Comparison of ENCODE assay signal across 28 cellular contexts in the genomic region with DNA sequence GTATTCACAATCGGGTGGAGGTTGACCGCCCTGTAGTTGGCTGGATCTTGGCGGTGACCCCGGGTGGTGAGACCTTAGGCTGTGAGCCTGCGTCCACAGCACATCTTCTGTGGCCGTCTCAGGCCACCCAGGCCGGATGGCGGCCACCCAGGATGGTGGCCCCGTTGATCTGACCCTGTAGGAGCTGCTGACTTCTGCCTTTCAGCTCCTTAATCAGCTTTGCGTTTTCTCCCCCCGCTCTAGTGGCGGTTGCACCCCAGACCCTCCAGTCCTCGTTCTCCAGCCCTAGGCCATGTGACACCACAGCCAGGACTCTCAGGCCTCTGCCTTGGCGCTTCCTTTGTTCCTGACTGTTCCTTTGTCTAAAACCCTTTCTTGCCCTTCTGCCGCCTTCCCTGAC.
"Had no signal": no experiment of that assay in that cellular context is flagged by ENCODE, and none has a peak within 500 bp of the region (broad histone marks: within the 10 kb centered on the region; RNA-seq: fewer than 3 reads in every experiment).

No MANE protein-coding gene starts in this region.

- H3K9me3 ChIP-seq: esophagus muscularis mucosa, gastrocnemius medialis had no signal

- H3K9me3 Mint-ChIP-seq: activated CD4-positive, alpha-beta memory T cell treated with anti-CD3 and anti-CD28 coated beads, Interleukin-2, amount 10 ng/mL, durations not matched to agents 7 days and 5 days; activated CD4-positive, alpha-beta T cell treated with anti-CD3 and anti-CD28 coated beads, Interleukin-2, amount 10 ng/mL, durations not matched to agents 7 days and 5 days; activated T-cell treated with anti-CD3 and anti-CD28 coated beads, Interleukin-2, amount 50 U/mL, for 24 hours; activated T-cell treated with anti-CD3 and anti-CD28 coated beads, Interleukin-2, amount 50 U/mL, for 72 hours; central memory CD8-positive, alpha-beta T cell; dendritic cell treated with granulocyte-macrophage colony-stimulating factor and Interleukin-4, amounts not matched to agents 40 ng/mL and 50 ng/mL, for 4 days had no signal

- H3K4me3 ChIP-seq: coronary artery, dorsolateral prefrontal cortex, esophagus muscularis mucosa, gastrocnemius medialis had no signal

- ATAC-seq: activated T-cell treated with anti-CD3 and anti-CD28 coated beads, Interleukin-2, amount 50 U/mL, for 72 hours; foreskin keratinocyte; gastrocnemius medialis had no signal

- H3K4me1 Mint-ChIP-seq: activated CD4-positive, alpha-beta T cell treated with anti-CD3 and anti-CD28 coated beads, Interleukin-2, amount 10 ng/mL, durations not matched to agents 7 days and 5 days; central memory CD8-positive, alpha-beta T cell had no signal

- H3K36me3 ChIP-seq: gastrocnemius medialis had no signal

- H3K4me1 ChIP-seq: foreskin keratinocyte, gastrocnemius medialis had no signal

- H3K36me3 Mint-ChIP-seq: activated naive CD8-positive, alpha-beta T cell had no signal

- H3K27ac ChIP-seq: brain microvascular endothelial cell, coronary artery, dorsolateral prefrontal cortex, esophagus muscularis mucosa, foreskin keratinocyte, gastrocnemius medialis had no signal

- H3K27ac Mint-ChIP-seq: activated CD4-positive, alpha-beta memory T cell treated with anti-CD3 and anti-CD28 coated beads, Interleukin-2, amount 10 ng/mL, durations not matched to agents 7 days and 5 days; activated CD4-positive, alpha-beta T cell treated with anti-CD3 and anti-CD28 coated beads, Interleukin-2, amount 10 ng/mL, durations not matched to agents 7 days and 5 days; activated naive CD8-positive, alpha-beta T cell; activated T-cell treated with anti-CD3 and anti-CD28 coated beads, Interleukin-2, amount 50 U/mL, for 24 hours; activated T-cell treated with anti-CD3 and anti-CD28 coated beads, Interleukin-2, amount 50 U/mL, for 72 hours; dendritic cell treated with granulocyte-macrophage colony-stimulating factor and Interleukin-4, amounts not matched to agents 40 ng/mL and 50 ng/mL, for 4 days had no signal

- H3K4me3 Mint-ChIP-seq: activated CD4-positive, alpha-beta memory T cell treated with anti-CD3 and anti-CD28 coated beads, Interleukin-2, amount 10 ng/mL, durations not matched to agents 7 days and 5 days; activated CD4-positive, alpha-beta T cell treated with anti-CD3 and anti-CD28 coated beads, Interleukin-2, amount 10 ng/mL, durations not matched to agents 7 days and 5 days; activated naive CD8-positive, alpha-beta T cell; activated T-cell treated with anti-CD3 and anti-CD28 coated beads, Interleukin-2, amount 50 U/mL, for 24 hours; activated T-cell treated with anti-CD3 and anti-CD28 coated beads, Interleukin-2, amount 50 U/mL, for 72 hours; central memory CD8-positive, alpha-beta T cell; dendritic cell treated with granulocyte-macrophage colony-stimulating factor and Interleukin-4, amounts not matched to agents 40 ng/mL and 50 ng/mL, for 4 days had no signal

- H3K27me3 ChIP-seq: brain microvascular endothelial cell, dorsolateral prefrontal cortex, esophagus muscularis mucosa, foreskin keratinocyte, gastrocnemius medialis had no signal

- H3K27me3 Mint-ChIP-seq: activated CD4-positive, alpha-beta memory T cell treated with anti-CD3 and anti-CD28 coated beads, Interleukin-2, amount 10 ng/mL, durations not matched to agents 7 days and 5 days; activated CD4-positive, alpha-beta T cell treated with anti-CD3 and anti-CD28 coated beads, Interleukin-2, amount 10 ng/mL, durations not matched to agents 7 days and 5 days; activated naive CD8-positive, alpha-beta T cell; activated T-cell treated with anti-CD3 and anti-CD28 coated beads, Interleukin-2, amount 50 U/mL, for 24 hours; central memory CD8-positive, alpha-beta T cell; dendritic cell treated with granulocyte-macrophage colony-stimulating factor and Interleukin-4, amounts not matched to agents 40 ng/mL and 50 ng/mL, for 4 days had no signal

- DNase-seq: activated CD4-positive, alpha-beta memory T cell treated with anti-CD3 and anti-CD28 coated beads, Interleukin-2, amount 10 ng/mL, durations not matched to agents 7 days and 5 days; activated CD4-positive, alpha-beta T cell treated with anti-CD3 and anti-CD28 coated beads for 4 hours; activated CD4-positive, alpha-beta T cell treated with anti-CD3 and anti-CD28 coated beads, Interleukin-2, amount 10 ng/mL, durations not matched to agents 7 days and 5 days; activated CD4-positive, alpha-beta T cell treated with anti-CD3 and anti-CD28 coated beads, Interleukin-2, amount 50 U/mL, for 4 hours; activated CD4-positive, CD25-positive, alpha-beta regulatory T cell; activated CD4-positive, CD25-positive, alpha-beta regulatory T cell treated with anti-CD3 and anti-CD28 coated beads, Interleukin-2, amount 50 U/mL, for 72 hours; activated CD8-positive, alpha-beta memory T cell treated with anti-CD3 and anti-CD28 coated beads, Interleukin-2, amount 50 U/mL, for 48 hours; activated gamma-delta T cell; activated naive CD4-positive, alpha-beta T cell treated with anti-CD3 and anti-CD28 coated beads, Interleukin-2, amount 50 U/mL, for 16 hours; activated naive CD4-positive, alpha-beta T cell treated with Interleukin-2 at 50 U/mL for 16 hours; activated T-cell treated with anti-CD3 and anti-CD28 coated beads for 4 hours; activated T-cell treated with anti-CD3 and anti-CD28 coated beads, Interleukin-2, amount 50 U/mL, for 24 hours; activated T-cell treated with anti-CD3 and anti-CD28 coated beads, Interleukin-2, amount 50 U/mL, for 72 hours; amniotic stem cell; anterior cingulate cortex; brain microvascular endothelial cell; dorsolateral prefrontal cortex; effector memory CD4-positive, alpha-beta T cell; erythroblast; foreskin keratinocyte; gastrocnemius medialis; glutamatergic neuron; T-helper 2 cell had no signal
